ENCODE assay signal across 19 cellular contexts in genomic region chr11:100550298-100550697, GRCh38.
"Had no signal": no experiment of that assay in that cellular context is flagged by ENCODE, and none has a peak within 500 bp of the region (broad histone marks: within the 10 kb centered on the region; RNA-seq: fewer than 3 reads in every experiment).

No MANE protein-coding gene starts in this region.

- DNase-seq: occipital lobe; ovary; posterior cingulate gyrus; psoas muscle; right cardiac atrium; right lobe of liver; sigmoid colon; small intestine; stimulated activated CD4-positive, alpha-beta T cell treated with anti-CD3 and anti-CD28 coated beads, Interleukin-15, amount 100 ng/mL, for 24 hours; stimulated activated CD4-positive, alpha-beta T cell treated with anti-CD3 and anti-CD28 coated beads, Interleukin-2, amount 100 ng/mL, for 24 hours; stimulated activated CD4-positive, alpha-beta T cell treated with anti-CD3 and anti-CD28 coated beads, Interleukin-2, amount 100 ng/mL, for 48 hours; stimulated activated CD4-positive, alpha-beta T cell treated with anti-CD3 and anti-CD28 coated beads, Interleukin-4, amount 100 ng/mL, for 24 hours; stimulated activated naive B cell treated with anti-CD40 and anti-IgM and Interleukin-4, amounts not matched to agents 10 μg/mL and 1 μg/mL and 100 μg/mL, for 72 hours; stimulated activated naive CD4-positive, alpha-beta T cell treated with Interleukin-2 at 50 U/mL for 16 hours; stomach; thyroid gland; trophoblast cell; upper lobe of left lung had no signal

- ATAC-seq: psoas muscle; right cardiac atrium; right lobe of liver; stimulated activated effector memory CD8-positive, alpha-beta T cell treated with anti-CD3 and anti-CD28 coated beads, Interleukin-12 subunit alpha, Interleukin-12 subunit beta, amount 100 ng/mL, for 72 hours; stimulated activated naive B cell treated with anti-CD40 and anti-IgM and Interleukin-4, amounts not matched to agents 10 μg/mL and 1 μg/mL and 100 μg/mL, for 72 hours had no signal
